ENCODE assay signal across 14 cellular contexts in genomic region chr13:76856141-76856571, GRCh38. TPM values are rescaled to one million over a fixed set of nuclear protein-coding genes. Genes with fewer than 3 reads are reported as not detected.
DNase-seq lines count a peak whose midpoint lies in the region; ATAC-seq, FAIRE-seq and TF ChIP-seq lines count a peak whose summit lies in the region.
"Had no signal": no experiment of that assay in that cellular context is flagged by ENCODE, and none has a peak within 500 bp of the region (broad histone marks: within the 10 kb centered on the region; RNA-seq: fewer than 3 reads in every experiment).

No MANE protein-coding gene starts in this region.

- H3K36me3 ChIP-seq in astrocyte (ENCODE audit: insufficient read depth, low read length) (no peaks in the 10 kb centered on the region), kidney epithelial cell (ENCODE audit: control insufficient read depth, insufficient read depth, low read length) (no peaks in the 10 kb centered on the region)
- H3K36me3 ChIP-seq: esophagus squamous epithelium had no signal

- H3K4me1 Mint-ChIP-seq in HFFc6 (ENCODE audit: low read depth): peaks cover 21% of the 10 kb centered on the region
- peaks cover 20% of the 10 kb centered on the region for H3K4me1 Mint-ChIP-seq in astrocyte (ENCODE audit: low read depth, unreplicated experiment)

- FAIRE-seq in astrocyte (lab: Jason Lieb, UNC): no peak
- FAIRE-seq: urothelium cell line had no signal

- H3K27me3 Mint-ChIP-seq in HFFc6 (ENCODE audit: insufficient read depth) (peaks cover 1% of the 10 kb centered on the region), astrocyte (ENCODE audit: low read depth, unreplicated experiment) (no peaks in the 10 kb centered on the region)

- H3K9me3 Mint-ChIP-seq in HFFc6 (no peaks in the 10 kb centered on the region), astrocyte (ENCODE audit: unreplicated experiment) (no peaks in the 10 kb centered on the region)

- H4K20me1 ChIP-seq in astrocyte (ENCODE audit: insufficient read depth, low read length): no peaks in the 10 kb centered on the region

- no peak for ATAC-seq in Right ventricle myocardium inferior
- ATAC-seq: CD8-positive, alpha-beta T cell had no signal

- no peak overlapping the region for H3K9ac ChIP-seq in astrocyte (ENCODE audit: low read length)

- H3K27me3 ChIP-seq in astrocyte (ENCODE audit: insufficient read depth, low read length): no peaks in the 10 kb centered on the region
- no peaks in the 10 kb centered on the region for H3K27me3 ChIP-seq in kidney epithelial cell (ENCODE audit: control insufficient read depth, insufficient read depth, low read length)

- no peak for TF ChIP-seq CTCF in HFFc6 (IDR thresholded peaks at IDR 0.05)
- TF ChIP-seq CTCF in astrocyte (IDR thresholded peaks at IDR 0.05; ENCODE audit: insufficient read depth, low read depth, low read length): no peak
- no peak for TF ChIP-seq CTCF in kidney epithelial cell (IDR thresholded peaks at IDR 0.05; ENCODE audit: insufficient read depth, low read length, poor library complexity, severe bottlenecking)

- intact Hi-C loops in Right ventricle myocardium inferior (cut with DNase I): no loop called here

- DNase-seq in AG08396 (ENCODE audit: low spot score) (peak; percentile 18), HFFc6 (peak; percentile 36), astrocyte (ENCODE audit: low read depth) (peak; percentile 69), kidney epithelial cell (ENCODE audit: low read depth) (peak; percentile 39), NCI-H1436 treated with DMSO at 0.1 percent for 48 hours (lab: John Stamatoyannopoulos, UW) (no peak), SHP77 (lab: John Stamatoyannopoulos, UW) (no peak), cortex of kidney (lab: John Stamatoyannopoulos, UW) (no peak), Right ventricle myocardium inferior (ENCODE audit: missing footprints) (no peak)
- DNase-seq: amygdala; CD8-positive, alpha-beta T cell; esophagus squamous epithelium; Kasumi-1; NCI-H526 had no signal

- peak overlapping the region; percentile 22 for H3K4me3 Mint-ChIP-seq in HFFc6
- no peak overlapping the region for H3K4me3 Mint-ChIP-seq in astrocyte (ENCODE audit: unreplicated experiment)
- H3K4me3 Mint-ChIP-seq: CD8-positive, alpha-beta T cell had no signal

- H3K36me3 Mint-ChIP-seq in HFFc6 (ENCODE audit: low read depth): no peaks in the 10 kb centered on the region
- H3K36me3 Mint-ChIP-seq in astrocyte (ENCODE audit: low read depth, unreplicated experiment): no peaks in the 10 kb centered on the region
- H3K36me3 Mint-ChIP-seq: CD8-positive, alpha-beta T cell had no signal

- H3K79me2 ChIP-seq in astrocyte (ENCODE audit: insufficient read depth, low read length): no peaks in the 10 kb centered on the region

- peak overlapping the region; percentile 17 for H3K4me2 ChIP-seq in astrocyte (ENCODE audit: low read length)

- no peaks in the 10 kb centered on the region for H3K9me3 ChIP-seq in astrocyte (ENCODE audit: insufficient read depth, low read depth, low read length)
- H3K9me3 ChIP-seq: esophagus squamous epithelium had no signal

- H3K27ac Mint-ChIP-seq in HFFc6: no peak overlapping the region
- H3K27ac Mint-ChIP-seq in astrocyte (ENCODE audit: unreplicated experiment): no peak overlapping the region
- H3K27ac Mint-ChIP-seq: CD8-positive, alpha-beta T cell had no signal

- H3K27ac ChIP-seq in astrocyte (ENCODE audit: low read depth, low read length): no peak overlapping the region

- peaks cover 19% of the 10 kb centered on the region for H3K4me1 ChIP-seq in astrocyte (ENCODE audit: insufficient read depth, low read length)

- no peak overlapping the region for H2AFZ ChIP-seq in astrocyte (ENCODE audit: low read depth, low read length)

- H3K4me3 ChIP-seq in astrocyte (ENCODE audit: insufficient read depth, low read depth, low read length) (no peak overlapping the region), kidney epithelial cell (ENCODE audit: low read depth, low read length) (no peak overlapping the region)
- H3K4me3 ChIP-seq: esophagus squamous epithelium had no signal

RNA-seq across cellular contexts. Expression of gene KCTD12, which starts 30.0 kb away (rescaled TPM):
- total RNA-seq in HFFc6 (2021; fragmentation: NEBNext Ultra II Directional; extraction: Animal tissue kit (Norgen Biotek cat#: 25700)): 1 to 10 TPM in 2 of 6 experiments, under 1 TPM in 4; 0.66 to 3.4 (median 0.90) TPM
- total RNA-seq in astrocyte: 13.0 and 13.7 TPM in 2 replicates
- 5.0 and 5.4 TPM in 2 replicates for total RNA-seq in kidney epithelial cell
- total RNA-seq in Right ventricle myocardium inferior: 42.8 TPM

Comparison
In these comparisons a context has a peak if more than half of its experiments do, and no peak if none do; other contexts are left out.
1. DNase-seq: peak in AG08396 (single experiment), HFFc6 (single experiment), astrocyte (single experiment) and kidney epithelial cell (single experiment); none in NCI-H1436 treated with DMSO at 0.1 percent for 48 hours (single experiment), SHP77 (0 of 2), cortex of kidney (single experiment) and Right ventricle myocardium inferior (single experiment).